In the genomic region with DNA sequence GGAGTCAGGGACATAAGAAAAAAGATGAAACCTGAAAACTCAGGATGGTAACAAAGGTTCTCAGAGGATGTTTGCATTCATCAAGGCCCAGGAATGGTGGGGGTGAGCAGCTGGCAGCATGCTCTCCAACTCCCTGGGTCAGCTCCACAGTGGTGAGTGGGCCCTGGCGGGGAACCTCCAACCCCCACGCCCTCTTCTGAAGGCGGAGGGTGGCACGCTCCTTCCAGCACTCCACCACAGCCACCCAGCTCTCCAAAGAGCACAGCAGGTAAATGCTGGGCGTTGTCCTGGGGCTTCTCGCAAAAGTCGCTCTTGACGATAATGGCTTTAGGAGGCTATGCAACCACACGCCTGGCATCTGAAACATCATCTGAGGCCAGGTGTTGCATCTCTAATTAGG, we compare ENCODE assay signal across 22 cellular contexts.
DNase-seq lines count a peak whose midpoint lies in the region; ATAC-seq and TF ChIP-seq lines count a peak whose summit lies in the region.
"Had no signal": no experiment of that assay in that cellular context is flagged by ENCODE, and none has a peak within 500 bp of the region (broad histone marks: within the 10 kb centered on the region; RNA-seq: fewer than 3 reads in every experiment).

No MANE protein-coding gene starts in this region.

- TF ChIP-seq CTCF in vagina (IDR thresholded peaks at IDR 0.05), result no peak

- no peak for TF ChIP-seq POLR2A in vagina (IDR thresholded peaks at IDR 0.05)

- H3K4me3 ChIP-seq in vagina, result no peak overlapping the region
- H3K4me3 ChIP-seq: BLaER1 treated with 17β-estradiol and CSF1 and Interleukin-3, amounts not matched to agents 10 nM and 100 nM; GM12878; PC-9; SK-N-MC had no signal

- H3K27ac ChIP-seq in vagina, result peak overlapping the region; percentile 52
- H3K27ac ChIP-seq: BLaER1 treated with 17β-estradiol and CSF1 and Interleukin-3, amounts not matched to agents 10 nM and 100 nM; PC-9; SK-N-MC had no signal

- intact Hi-C loops in vagina (cut with DNase I), result no loop called here

- H3K9me3 ChIP-seq in vagina, result no peaks in the 10 kb centered on the region

- DNase-seq in NCI-H2107 treated with DMSO at 0.1 percent for 48 hours (lab: John Stamatoyannopoulos, UW; ENCODE audit: unreplicated experiment) (peak; percentile 39), NCI-H2107 (lab: John Stamatoyannopoulos, UW) (no peak), NCI-H1436 treated with DMSO at 0.1 percent for 48 hours (lab: John Stamatoyannopoulos, UW) (peak; percentile 14), NCI-H69 (lab: John Stamatoyannopoulos, UW) (peak; percentile 95), vagina (ENCODE audit: extremely low spot score in 2 of 2) (no peak), anterior cingulate cortex (lab: John Stamatoyannopoulos, UW) (no peak), cerebellar cortex (ENCODE audit: low spot score) (no peak)
- DNase-seq: 8988T, DMS79, Karpas-422, MV-4-11, NCI-H2081 treated with DMSO at 0.1 percent for 48 hours, NCI-H2227 treated with DMSO at 0.1 percent for 48 hours, NCI-H510A, PC-9, RPMI8226, SHP77 treated with DMSO at 0.1 percent for 48 hours, SW 1271 had no signal

- H3K36me3 ChIP-seq in vagina, result no peaks in the 10 kb centered on the region

- peaks cover 31% of the 10 kb centered on the region for H3K4me1 ChIP-seq in vagina

- no peaks in the 10 kb centered on the region for H3K27me3 ChIP-seq in vagina
- H3K27me3 ChIP-seq: BLaER1 treated with 17β-estradiol and CSF1 and Interleukin-3, amounts not matched to agents 10 nM and 100 nM had no signal

- ATAC-seq in GM21717 (IDR thresholded peaks at IDR 0.05; ENCODE audit: unreplicated experiment), result no peak
- ATAC-seq: GM12878 had no signal

Comparison
In these comparisons a context has a peak if more than half of its experiments do, and no peak if none do; other contexts are left out.
1. DNase-seq: peak in NCI-H2107 treated with DMSO at 0.1 percent for 48 hours (single experiment), NCI-H1436 treated with DMSO at 0.1 percent for 48 hours (single experiment) and NCI-H69 (single experiment); none in NCI-H2107 (single experiment), vagina (0 of 2), anterior cingulate cortex (0 of 58) and cerebellar cortex (single experiment).